Comparison of ENCODE assay signal across 21 cellular contexts in genomic region chr2:41905597-41906324, GRCh38.
DNase-seq lines count a peak whose midpoint lies in the region; ATAC-seq and TF ChIP-seq lines count a peak whose summit lies in the region.
"Had no signal": no experiment of that assay in that cellular context is flagged by ENCODE, and none has a peak within 500 bp of the region (broad histone marks: within the 10 kb centered on the region; RNA-seq: fewer than 3 reads in every experiment).

No MANE protein-coding gene starts in this region.

- H3K27ac ChIP-seq in AG04450 (ENCODE audit: low read depth, low read length) (peak overlapping the region; percentile 3), SK-N-MC (no peak overlapping the region)
- H3K27ac ChIP-seq: HL-60, PC-9, RWPE1 had no signal

- H3K27ac Mint-ChIP-seq in mesothelial cell of epicardium, result peak overlapping the region; percentile 55
- H3K27ac Mint-ChIP-seq: CD8-positive, alpha-beta memory T cell; IgD-negative memory B cell had no signal

- TF ChIP-seq CTCF in AG04450 (IDR thresholded peaks at IDR 0.05; ENCODE audit: low read depth, low read length) (no peak), epithelial cell of esophagus (IDR thresholded peaks at IDR 0.05; ENCODE audit: insufficient read depth, low read depth, low read length, missing control alignments) (no peak), mesothelial cell of epicardium (IDR thresholded peaks at IDR 0.05; ENCODE audit: unreplicated experiment) (no peak)

- H3K9me3 ChIP-seq in AG04450 (ENCODE audit: control insufficient read depth, insufficient read depth, low read length) (no peaks in the 10 kb centered on the region), SK-N-MC (ENCODE audit: low read depth, low read length) (no peaks in the 10 kb centered on the region)

- no peaks in the 10 kb centered on the region for H3K9me3 Mint-ChIP-seq in mesothelial cell of epicardium
- H3K9me3 Mint-ChIP-seq: CD8-positive, alpha-beta memory T cell; IgD-negative memory B cell had no signal

- CTCF ChIA-PET in AG04450 (lab: Charles Lee), result interaction anchor here (1.0 to 3.5 kb wide), 3 partner anchors 52 to 181 kb away, joined by 3 to 13 read pairs (median 7); no protein-coding TSS in a partner anchor

- H3K36me3 ChIP-seq in SK-N-MC (ENCODE audit: insufficient read depth, low read length), result no peaks in the 10 kb centered on the region

- no peak for DNase-seq in AG04450 (ENCODE audit: low read depth, low spot score)
- no peak for DNase-seq in SK-N-MC (ENCODE audit: low read depth, low spot score)
- DNase-seq in epithelial cell of esophagus (ENCODE audit: low read depth), result peak; percentile 62
- no peak for DNase-seq in mesothelial cell of epicardium (ENCODE audit: low spot score in 2 of 2, unreplicated experiment in 2 of 2)
- DNase-seq in NCI-H748 treated with DMSO at 0.1 percent for 48 hours (lab: John Stamatoyannopoulos, UW), result no peak
- no peak for DNase-seq in stimulated activated CD4-positive, alpha-beta T cell treated with anti-CD3 and anti-CD28 coated beads, Interleukin-15, amount 100 ng/mL, for 24 hours
- DNase-seq: C1 segment of cervical spinal cord; CD8-positive, alpha-beta memory T cell; DMS79; Kasumi-1; MM.1S; NCI-H1092; NCI-H2081; NCI-H2227 treated with DMSO at 0.1 percent for 48 hours; NCI-H524; PC-9 had no signal

- H3K36me3 Mint-ChIP-seq in mesothelial cell of epicardium, result no peaks in the 10 kb centered on the region
- H3K36me3 Mint-ChIP-seq: IgD-negative memory B cell had no signal

- peaks cover 35% of the 10 kb centered on the region for H3K4me1 Mint-ChIP-seq in mesothelial cell of epicardium
- H3K4me1 Mint-ChIP-seq: IgD-negative memory B cell had no signal

- POLR2A ChIA-PET in AG04450 (lab: Yijun Ruan, JAX), result interaction anchor here (0.6 to 2.5 kb wide), 16 partner anchors 23 to 236 kb away, joined by 3 to 16 read pairs (median 4); no protein-coding TSS in a partner anchor

- H3K4me3 Mint-ChIP-seq in mesothelial cell of epicardium, result no peak overlapping the region
- H3K4me3 Mint-ChIP-seq: CD8-positive, alpha-beta memory T cell; IgD-negative memory B cell had no signal

- H3K4me3 ChIP-seq in AG04450 (ENCODE audit: low read depth, low read length), result no peak overlapping the region
- H3K4me3 ChIP-seq in SK-N-MC, result peak overlapping the region; percentile 29
- no peak overlapping the region for H3K4me3 ChIP-seq in epithelial cell of esophagus (ENCODE audit: low read length)
- H3K4me3 ChIP-seq: PC-9 had no signal

- peaks cover 2% of the 10 kb centered on the region for H3K27me3 ChIP-seq in AG04450 (ENCODE audit: control insufficient read depth, insufficient read depth, low read length)

- no peak for ATAC-seq in GM18858 (IDR thresholded peaks at IDR 0.05; ENCODE audit: unreplicated experiment)
- no peak for ATAC-seq in HG03135 (IDR thresholded peaks at IDR 0.05; ENCODE audit: unreplicated experiment)

- H3K9ac ChIP-seq in SK-N-MC (ENCODE audit: insufficient read length), result no peak overlapping the region

- no peaks in the 10 kb centered on the region for H3K27me3 Mint-ChIP-seq in mesothelial cell of epicardium (ENCODE audit: low read depth)
